In the genomic region with DNA sequence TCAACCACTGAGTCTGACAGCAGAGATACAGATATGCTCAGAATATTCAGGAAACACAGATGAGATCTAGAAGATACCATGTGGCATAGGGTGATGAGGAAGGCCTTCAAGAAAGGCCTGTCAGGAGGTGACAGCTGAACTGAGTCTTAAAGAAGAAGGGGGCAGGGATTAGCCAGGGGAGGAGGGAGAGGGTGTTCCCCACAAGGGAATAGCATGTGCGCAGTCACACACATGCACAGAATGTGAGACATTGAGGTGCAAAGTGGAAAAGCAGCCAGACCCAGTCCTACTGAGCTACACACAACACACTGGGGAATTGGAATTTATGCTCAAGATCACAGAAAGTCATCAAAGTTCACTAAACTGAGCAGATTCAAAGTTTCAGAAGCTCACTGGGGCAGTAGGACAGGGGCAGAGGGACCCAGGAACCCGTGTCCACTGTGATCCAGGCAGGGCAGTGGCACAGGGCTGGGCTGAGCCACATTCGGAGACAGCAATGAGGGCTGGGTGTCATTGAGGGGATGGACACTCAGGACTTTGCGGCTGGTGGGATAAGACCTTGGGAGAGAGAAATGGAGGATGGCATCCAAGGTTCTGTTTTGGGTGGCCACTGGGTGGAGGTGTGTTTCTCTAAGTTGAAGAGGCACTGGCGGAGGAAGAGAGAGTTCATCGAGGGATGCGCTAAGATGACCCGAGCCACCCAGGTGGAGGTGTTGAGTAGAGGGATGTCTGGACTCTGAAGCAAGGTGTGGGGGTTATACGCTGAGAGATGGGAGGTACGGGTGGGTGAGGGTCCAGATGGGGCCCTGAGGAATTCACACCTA, we compare ENCODE assay signal across 21 cellular contexts. TPM values are rescaled to one million over a fixed set of nuclear protein-coding genes. Genes with fewer than 3 reads are reported as not detected.
"Had no signal": no experiment of that assay in that cellular context is flagged by ENCODE, and none has a peak within 500 bp of the region (broad histone marks: within the 10 kb centered on the region; RNA-seq: fewer than 3 reads in every experiment).

No MANE protein-coding gene starts in this region.

- H3K4me1 Mint-ChIP-seq: activated naive CD4-positive, alpha-beta T cell treated with anti-CD3 and anti-CD28 coated beads, Interleukin-2, amount 50 U/mL, for 24 hours had no signal

- DNase-seq: activated CD4-positive, alpha-beta T cell treated with anti-CD3 and anti-CD28 coated beads, Interleukin-2, amount 50 U/mL, for 4 hours; activated gamma-delta T cell treated with Interleukin-2 at 50 U/mL for 16 hours; activated T-cell treated with anti-CD3 and anti-CD28 coated beads for 4 hours; anterior cingulate cortex; body of pancreas; dermis blood vessel endothelial cell; effector memory CD4-positive, alpha-beta T cell; hippocampal formation; left ventricle myocardium inferior; stimulated activated CD4-positive, alpha-beta T cell treated with anti-CD3 and anti-CD28 coated beads, Interleukin-4, amount 100 ng/mL, for 24 hours; stimulated activated naive CD4-positive, alpha-beta T cell treated with Interleukin-2 at 50 U/mL for 16 hours; T-helper 9 cell; upper lobe of right lung had no signal

- H3K27ac ChIP-seq: body of pancreas, cardiac muscle cell, left ventricle myocardium inferior, thoracic aorta, upper lobe of right lung had no signal

- H3K4me1 ChIP-seq: upper lobe of right lung had no signal

- H3K36me3 Mint-ChIP-seq: activated naive CD4-positive, alpha-beta T cell treated with anti-CD3 and anti-CD28 coated beads, Interleukin-2, amount 50 U/mL, for 24 hours; natural killer cell treated with Interleukin-12 subunit alpha and Interleukin-12 subunit beta and Interleukin-15 and Interleukin-18, amount 100 ng/mL, for 72 hours had no signal

- H3K27me3 ChIP-seq: body of pancreas had no signal

- H3K9me3 ChIP-seq: body of pancreas, left ventricle myocardium inferior, thoracic aorta, upper lobe of right lung had no signal

- H3K36me3 ChIP-seq: cardiac muscle cell, left ventricle myocardium inferior, thoracic aorta, upper lobe of right lung had no signal

- H3K9me3 Mint-ChIP-seq: activated naive CD4-positive, alpha-beta T cell treated with anti-CD3 and anti-CD28 coated beads, Interleukin-2, amount 50 U/mL, for 24 hours; natural killer cell treated with Interleukin-12 subunit alpha and Interleukin-12 subunit beta and Interleukin-15 and Interleukin-18, amount 100 ng/mL, for 72 hours had no signal

- H3K4me3 Mint-ChIP-seq: activated naive CD4-positive, alpha-beta T cell treated with anti-CD3 and anti-CD28 coated beads, Interleukin-2, amount 50 U/mL, for 24 hours; natural killer cell treated with Interleukin-12 subunit alpha and Interleukin-12 subunit beta and Interleukin-15 and Interleukin-18, amount 100 ng/mL, for 72 hours had no signal

- H3K4me3 ChIP-seq: body of pancreas, cardiac muscle cell, left ventricle myocardium inferior, thoracic aorta, upper lobe of right lung had no signal

- H3K27ac Mint-ChIP-seq: activated naive CD4-positive, alpha-beta T cell treated with anti-CD3 and anti-CD28 coated beads, Interleukin-2, amount 50 U/mL, for 24 hours; natural killer cell treated with Interleukin-12 subunit alpha and Interleukin-12 subunit beta and Interleukin-15 and Interleukin-18, amount 100 ng/mL, for 72 hours had no signal

RNA-seq across cellular contexts. Expression of a gene that starts 2.8 kb away (rescaled TPM):
- total RNA-seq: activated CD8-positive, alpha-beta memory T cell treated with anti-CD3 and anti-CD28 coated beads for 36 hours; dermis blood vessel endothelial cell; endothelial cell of umbilical vein; left ventricle myocardium inferior; natural killer cell treated with Interleukin-12 subunit alpha and Interleukin-12 subunit beta and Interleukin-15 and Interleukin-18, amount 100 ng/mL, for 72 hours; renal cortical epithelial cell; T-helper 1 cell treated with Interleukin-12 subunit alpha and Interleukin-12 subunit beta and Interleukin-4 antibody, amounts not matched to agents 30 ng/mL and 1 ng/mL, for 36 hours; upper lobe of right lung had no signal
- polyA plus RNA-seq: endothelial cell of umbilical vein had no signal
